In the genomic region with DNA sequence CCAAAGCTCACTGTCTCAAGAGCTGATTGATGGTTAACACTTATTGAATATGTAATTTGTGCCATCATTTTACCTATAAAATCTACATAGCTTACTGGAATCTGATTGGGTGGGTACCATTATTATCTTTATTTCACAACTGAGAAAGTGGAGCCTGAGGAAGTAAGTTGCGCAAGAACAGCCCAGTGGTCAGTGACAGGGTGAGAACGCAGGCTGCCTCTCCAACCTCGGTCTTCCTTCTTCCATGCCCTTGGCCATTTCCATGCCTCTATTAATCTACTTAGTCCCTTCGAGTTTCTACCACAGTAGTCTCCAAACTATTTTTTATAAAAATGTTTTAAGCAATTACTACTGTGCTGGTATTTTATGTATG, we compare ENCODE assay signal across 21 cellular contexts.
DNase-seq lines count a peak whose midpoint lies in the region; ATAC-seq, FAIRE-seq and TF ChIP-seq lines count a peak whose summit lies in the region.
"Had no signal": no experiment of that assay in that cellular context is flagged by ENCODE, and none has a peak within 500 bp of the region (broad histone marks: within the 10 kb centered on the region; RNA-seq: fewer than 3 reads in every experiment).

No MANE protein-coding gene starts in this region.

- H3K18ac ChIP-seq in IMR-90 (ENCODE audit: low read depth, low read length), result no peak overlapping the region
- H3K18ac ChIP-seq in trophoblast cell (ENCODE audit: low read length), result peak overlapping the region; percentile 61

- in situ Hi-C loops in IMR-90 (cut with MboI; ENCODE audit: low sequenced_read_pairs), result no loop called here

- no peak overlapping the region for H3K4me3 Mint-ChIP-seq in activated CD4-positive, alpha-beta T cell treated with anti-CD3 and anti-CD28 coated beads for 36 hours
- H3K4me3 Mint-ChIP-seq: activated naive CD4-positive, alpha-beta T cell treated with anti-CD3 and anti-CD28 coated beads, Interleukin-2, amount 50 U/mL, for 24 hours; memory B cell; T-helper 17 cell had no signal

- H3F3A ChIP-seq in PC-9 (ENCODE audit: insufficient read depth, low read depth), result peaks cover 15% of the 10 kb centered on the region; the same call in 1 of the 2 replicates

- no peak for TF ChIP-seq RAD21 in IMR-90 (IDR thresholded peaks at IDR 0.05; ENCODE audit: low read length)

- no peak for TF ChIP-seq POLR2A in IMR-90 (IDR thresholded peaks at IDR 0.05; ENCODE audit: low read depth, low read length)

- H2BK15ac ChIP-seq in IMR-90 (ENCODE audit: low read depth, low read length), result peak overlapping the region; percentile 91; the same call in 2 of the 3 replicates

- no peak overlapping the region for H3K27ac Mint-ChIP-seq in activated CD4-positive, alpha-beta T cell treated with anti-CD3 and anti-CD28 coated beads for 36 hours
- H3K27ac Mint-ChIP-seq: activated naive CD4-positive, alpha-beta T cell treated with anti-CD3 and anti-CD28 coated beads, Interleukin-2, amount 50 U/mL, for 24 hours; memory B cell; T-helper 17 cell had no signal

- H3K79me2 ChIP-seq in PC-9 (ENCODE audit: low read depth), result no peaks in the 10 kb centered on the region
- H3K79me2 ChIP-seq in trophoblast cell (ENCODE audit: control insufficient read depth, insufficient read depth, low read length, poor library complexity), result no peaks in the 10 kb centered on the region

- H3K4ac ChIP-seq in IMR-90 (ENCODE audit: low read depth, low read length) (no peak overlapping the region), trophoblast cell (ENCODE audit: low read depth, low read length) (peak overlapping the region; percentile 27)

- H2BK20ac ChIP-seq in IMR-90 (ENCODE audit: low read depth, low read length), result peak overlapping the region; percentile 53

- H2AK5ac ChIP-seq in IMR-90 (ENCODE audit: low read depth, low read length) (peak overlapping the region; percentile 74), trophoblast cell (ENCODE audit: low read length) (peak overlapping the region; percentile 35)

- peak overlapping the region; percentile 19 to 35; a peak in 1 of 4 replicates for H4K8ac ChIP-seq in IMR-90 (ENCODE audit: low read depth in 2 of 2, low read length in 2 of 2)
- H4K8ac ChIP-seq in trophoblast cell (ENCODE audit: low read depth, low read length), result no peak overlapping the region

- no peaks in the 10 kb centered on the region for H3K4me1 Mint-ChIP-seq in activated CD4-positive, alpha-beta T cell treated with anti-CD3 and anti-CD28 coated beads for 36 hours
- H3K4me1 Mint-ChIP-seq: activated naive CD4-positive, alpha-beta T cell treated with anti-CD3 and anti-CD28 coated beads, Interleukin-2, amount 50 U/mL, for 24 hours; memory B cell; T-helper 17 cell had no signal

- no peak overlapping the region for H3K56ac ChIP-seq in IMR-90 (ENCODE audit: extremely low read depth, insufficient read depth, low read length)

- no peak overlapping the region for H4K5ac ChIP-seq in IMR-90 (ENCODE audit: low read depth, low read length)

- H3K9me2 ChIP-seq in PC-9 (ENCODE audit: insufficient read depth), result no peaks in the 10 kb centered on the region; the same call in 1 of the 2 replicates

- POLR2A ChIA-PET in IMR-90 (lab: Charles Lee; ENCODE audit: unreplicated experiment) (no interaction called here), PC-9 (lab: Charles Lee; ENCODE audit: unreplicated experiment) (interaction anchor here (0.6 kb wide), 3 partner anchors 61 to 252 kb away, joined by 3 to 7 read pairs (median 6); no protein-coding TSS in a partner anchor)
- POLR2A ChIA-PET in activated CD4-positive, alpha-beta T cell treated with anti-CD3 and anti-CD28 coated beads for 36 hours (lab: Charles Lee), result no interaction called here

- H2BK5ac ChIP-seq in IMR-90 (ENCODE audit: low read depth, low read length, poor library complexity, severe bottlenecking) (peak overlapping the region; percentile 80), trophoblast cell (ENCODE audit: low read depth, low read length, poor library complexity) (peak overlapping the region; percentile 81)

- BruUV-seq in IMR-90 (replicated peaks; lab: Mats Ljungman, UMichigan) (no TSS peak), PC-9 (replicated peaks; lab: Mats Ljungman, UMichigan) (no TSS peak)

- H3K9ac ChIP-seq in IMR-90 (ENCODE audit: low read depth, low read length) (no peak overlapping the region), trophoblast cell (ENCODE audit: low read length) (no peak overlapping the region), kidney (ENCODE audit: low read length in 2 of 2) (no peak overlapping the region)

- H3K4me3 ChIP-seq in IMR-90 (ENCODE audit: insufficient read depth, low read depth, low read length) (no peak overlapping the region), PC-9 (no peak overlapping the region), choroid plexus epithelial cell (ENCODE audit: low read depth, low read length) (no peak overlapping the region), trophoblast cell (ENCODE audit: low read depth, low read length) (no peak overlapping the region), kidney (ENCODE audit: low read length in 2 of 2) (no peak overlapping the region)
- H3K4me3 ChIP-seq: ascending aorta had no signal

- TF ChIP-seq CTCF in IMR-90 (conservative IDR thresholded peaks at IDR 0.05; ENCODE audit: low read depth, low read length) (no peak), PC-9 (conservative IDR thresholded peaks at IDR 0.05) (no peak), choroid plexus epithelial cell (conservative IDR thresholded peaks at IDR 0.05; ENCODE audit: low read depth, low read length) (no peak), kidney (IDR thresholded peaks at IDR 0.05; ENCODE audit: borderline replicate concordance, extremely low read depth, insufficient read depth) (no peak)

- FAIRE-seq in kidney (lab: Jason Lieb, UNC), result no peak
- FAIRE-seq: GM12892 had no signal

- DNase-seq in IMR-90, result no peak
- DNase-seq in PC-9, result no peak
- peak; percentile 25 for DNase-seq in choroid plexus epithelial cell (ENCODE audit: low read depth)
- DNase-seq in trophoblast cell, result no peak
- DNase-seq in NCI-H1694 (lab: John Stamatoyannopoulos, UW), result no peak
- DNase-seq in kidney, result no peak
- DNase-seq in activated CD4-positive, alpha-beta T cell treated with anti-CD3 and anti-CD28 coated beads for 36 hours, result no peak
- DNase-seq: cerebellar nuclear complex; MM.1S; NCI-H187; NCI-H82; retina; stimulated activated CD4-positive, alpha-beta T cell treated with anti-CD3 and anti-CD28 coated beads, Interleukin-4, amount 100 ng/mL, for 24 hours; stimulated activated naive CD4-positive, alpha-beta T cell treated with Interleukin-2 at 50 U/mL for 16 hours; T-helper 17 cell had no signal

- intact Hi-C loops in IMR-90 (cut with micrococcal nuclease), result loop anchor here (5.0 kb wide), 1 partner anchor 208 kb away; no protein-coding TSS in a partner anchor
- intact Hi-C loops in PC-9 (cut with micrococcal nuclease; ENCODE audit: unreplicated experiment), result loop anchor here (1.0 to 10.0 kb wide), 3 partner anchors 25 to 175 kb away; no protein-coding TSS in a partner anchor
- intact Hi-C loops in kidney (cut with DNase I), result no loop called here
- intact Hi-C loops in activated CD4-positive, alpha-beta T cell treated with anti-CD3 and anti-CD28 coated beads for 36 hours (cut with DNase I, micrococcal nuclease), result no loop called here

- no peak overlapping the region for H2AFZ ChIP-seq in IMR-90 (replicated peaks; ENCODE audit: low read length, poor library complexity)
- no peak overlapping the region for H2AFZ ChIP-seq in PC-9
- no peak overlapping the region for H2AFZ ChIP-seq in trophoblast cell (ENCODE audit: insufficient read depth, low read length, poor library complexity)

- H3K36me3 ChIP-seq in IMR-90 (ENCODE audit: control insufficient read depth, insufficient read depth, low read length) (no peaks in the 10 kb centered on the region), PC-9 (ENCODE audit: low read depth) (no peaks in the 10 kb centered on the region), trophoblast cell (ENCODE audit: control insufficient read depth in 1 of 2, insufficient read depth in 2 of 2, low read length in 2 of 2) (no peaks in the 10 kb centered on the region), kidney (ENCODE audit: control insufficient read depth in 1 of 2, insufficient read depth in 2 of 2, low read length in 2 of 2) (no peaks in the 10 kb centered on the region)
- H3K36me3 ChIP-seq: ascending aorta had no signal

- H4K20me1 ChIP-seq in IMR-90 (ENCODE audit: insufficient read depth, low read length) (no peaks in the 10 kb centered on the region), PC-9 (ENCODE audit: insufficient read depth) (no peaks in the 10 kb centered on the region)

- no peak overlapping the region for H2AK9ac ChIP-seq in IMR-90 (replicated peaks; ENCODE audit: low read depth, low read length, poor library complexity)

- no peaks in the 10 kb centered on the region for H3K27me3 Mint-ChIP-seq in activated CD4-positive, alpha-beta T cell treated with anti-CD3 and anti-CD28 coated beads for 36 hours
- H3K27me3 Mint-ChIP-seq: activated naive CD4-positive, alpha-beta T cell treated with anti-CD3 and anti-CD28 coated beads, Interleukin-2, amount 50 U/mL, for 24 hours; memory B cell; T-helper 17 cell had no signal

- peak overlapping the region; percentile 85 for H4K91ac ChIP-seq in IMR-90 (ENCODE audit: insufficient read depth, low read depth, low read length)
- peak overlapping the region; percentile 43 for H4K91ac ChIP-seq in trophoblast cell (ENCODE audit: low read depth, low read length)

- H3K23ac ChIP-seq in IMR-90 (ENCODE audit: low read depth, low read length) (no peak overlapping the region), trophoblast cell (ENCODE audit: low read length) (no peak overlapping the region)

- H3K27ac ChIP-seq in IMR-90 (ENCODE audit: insufficient read depth, low read length) (no peak overlapping the region), PC-9 (peak overlapping the region; percentile 69), trophoblast cell (ENCODE audit: low read depth, low read length) (peak overlapping the region; percentile 2), kidney (ENCODE audit: low read depth in 2 of 2, low read length in 2 of 2) (no peak overlapping the region)
- H3K27ac ChIP-seq: ascending aorta, HL-60, VCaP had no signal

- no peaks in the 10 kb centered on the region for H3K36me3 Mint-ChIP-seq in activated CD4-positive, alpha-beta T cell treated with anti-CD3 and anti-CD28 coated beads for 36 hours (ENCODE audit: low read depth)
- H3K36me3 Mint-ChIP-seq: activated naive CD4-positive, alpha-beta T cell treated with anti-CD3 and anti-CD28 coated beads, Interleukin-2, amount 50 U/mL, for 24 hours; memory B cell had no signal

- H3K4me1 ChIP-seq in IMR-90 (ENCODE audit: control insufficient read depth, insufficient read depth, low read length) (peaks cover 3% of the 10 kb centered on the region; the same call in 1 of the 2 replicates), PC-9 (replicated peaks; ENCODE audit: insufficient read depth) (peaks cover 22% of the 10 kb centered on the region), trophoblast cell (ENCODE audit: control insufficient read depth in 1 of 2, insufficient read depth in 2 of 2, low read length in 2 of 2) (peaks cover 2 to 3% of the 10 kb centered on the region in 2 experiments), kidney (ENCODE audit: control insufficient read depth in 1 of 2, insufficient read depth in 1 of 2, low read depth in 1 of 2, low read length in 2 of 2) (no peaks in the 10 kb centered on the region)
- H3K4me1 ChIP-seq: ascending aorta had no signal

- CTCF ChIA-PET in IMR-90 (lab: Yijun Ruan, JAX), result no interaction called here
- CTCF ChIA-PET in PC-9 (lab: Charles Lee), result no interaction called here
- CTCF ChIA-PET in activated CD4-positive, alpha-beta T cell treated with anti-CD3 and anti-CD28 coated beads for 36 hours (lab: Charles Lee), result no interaction called here

- H3K9me3 Mint-ChIP-seq in activated CD4-positive, alpha-beta T cell treated with anti-CD3 and anti-CD28 coated beads for 36 hours (ENCODE audit: low read depth), result no peaks in the 10 kb centered on the region

- H2BK12ac ChIP-seq in trophoblast cell (ENCODE audit: low read length), result peak overlapping the region; percentile 43

- ATAC-seq in IMR-90 (ENCODE audit: low read depth), result no peak
- no peak for ATAC-seq in activated CD4-positive, alpha-beta T cell treated with anti-CD3 and anti-CD28 coated beads for 36 hours
- ATAC-seq: T-helper 17 cell had no signal

- H3K9me3 ChIP-seq in IMR-90 (ENCODE audit: control insufficient read depth, insufficient read depth, low read length) (no peaks in the 10 kb centered on the region), PC-9 (ENCODE audit: insufficient read depth, low read depth) (peaks cover 7% of the 10 kb centered on the region; the same call in 1 of the 2 replicates), trophoblast cell (ENCODE audit: insufficient read depth, low read depth, low read length) (no peaks in the 10 kb centered on the region), kidney (ENCODE audit: control insufficient read depth in 1 of 2, low read length in 2 of 2) (no peaks in the 10 kb centered on the region)
- H3K9me3 ChIP-seq: ascending aorta had no signal

- peak overlapping the region; percentile 60 for H2BK120ac ChIP-seq in IMR-90 (ENCODE audit: low read depth, low read length)
- no peak overlapping the region for H2BK120ac ChIP-seq in trophoblast cell (ENCODE audit: insufficient read depth, low read length, poor library complexity)

- no peaks in the 10 kb centered on the region for H3K27me3 ChIP-seq in IMR-90 (ENCODE audit: control insufficient read depth, insufficient read depth, low read length)
- no peaks in the 10 kb centered on the region for H3K27me3 ChIP-seq in PC-9 (ENCODE audit: insufficient read depth, low read depth)
- no peaks in the 10 kb centered on the region for H3K27me3 ChIP-seq in trophoblast cell (ENCODE audit: insufficient read depth, low read length)
- H3K27me3 ChIP-seq: ascending aorta had no signal

- no peak overlapping the region for H3K4me2 ChIP-seq in IMR-90 (ENCODE audit: low read depth, low read length)
- no peak overlapping the region for H3K4me2 ChIP-seq in PC-9
- H3K4me2 ChIP-seq in trophoblast cell (ENCODE audit: low read length), result no peak overlapping the region

- H3K79me1 ChIP-seq in IMR-90 (ENCODE audit: low read depth in 1 of 2, low read length in 2 of 2) (no peaks in the 10 kb centered on the region), trophoblast cell (ENCODE audit: low read length) (peaks cover 2% of the 10 kb centered on the region)

- no peaks in the 10 kb centered on the region for H3K9me1 ChIP-seq in IMR-90 (ENCODE audit: insufficient read depth, low read length)

- H4K12ac ChIP-seq in trophoblast cell (ENCODE audit: low read depth, low read length), result no peak overlapping the region

- H3K14ac ChIP-seq in IMR-90 (replicated peaks; ENCODE audit: low read depth, low read length), result no peak overlapping the region
- H3K14ac ChIP-seq in trophoblast cell (ENCODE audit: low read length), result peak overlapping the region; percentile 34

- dilution Hi-C loops in IMR-90 (cut with HindIII; ENCODE audit: low sequenced_read_pairs, unreplicated experiment), result no loop called here

- WGBS in IMR-90 (ENCODE audit: extremely low coverage in 2 of 2, insufficient read length in 1 of 2), 2 experiments, result no CpG with 5 or more reads among the region's 4 CpGs
- no CpG with 5 or more reads among the region's 4 CpGs for WGBS in trophoblast cell (ENCODE audit: extremely low coverage, insufficient coverage, insufficient read length)

Comparison
In these comparisons a context has a peak if more than half of its experiments do, and no peak if none do; other contexts are left out.
1. H3K27ac ChIP-seq: peak in PC-9 (single experiment) and trophoblast cell (single experiment); none in IMR-90 (single experiment) and kidney (0 of 2).
2. intact Hi-C loops: an anchor here in IMR-90 (5.0 kb wide) and PC-9 (1.0 to 10.0 kb wide); none called in kidney and activated CD4-positive, alpha-beta T cell treated with anti-CD3 and anti-CD28 coated beads for 36 hours.